Comparison of ENCODE assay signal across 1 cellular context in genomic region chr16:60107467-60107866, GRCh38.
TF ChIP-seq lines count a peak whose summit lies in the region.

No MANE protein-coding gene starts in this region.

TF ChIP-seq in GM23338, 12 proteins besides CTCF, POLR2A, EP300 and RAD21 (continued from another document):
- TF ChIP-seq REST (IDR thresholded peaks at IDR 0.05; ENCODE audit: unreplicated experiment) (no peak), ZNF114 (CRISPR knock-in tag; IDR thresholded peaks at IDR 0.05) (no peak), POLR2AphosphoS5 (IDR thresholded peaks at IDR 0.05; ENCODE audit: low read depth) (no peak), EZH2phosphoT487 (IDR thresholded peaks at IDR 0.05; ENCODE audit: unreplicated experiment) (no peak), JUNB (IDR thresholded peaks at IDR 0.05; ENCODE audit: unreplicated experiment) (no peak)
